9 cellular contexts compared by ENCODE assay signal in the genomic region with DNA sequence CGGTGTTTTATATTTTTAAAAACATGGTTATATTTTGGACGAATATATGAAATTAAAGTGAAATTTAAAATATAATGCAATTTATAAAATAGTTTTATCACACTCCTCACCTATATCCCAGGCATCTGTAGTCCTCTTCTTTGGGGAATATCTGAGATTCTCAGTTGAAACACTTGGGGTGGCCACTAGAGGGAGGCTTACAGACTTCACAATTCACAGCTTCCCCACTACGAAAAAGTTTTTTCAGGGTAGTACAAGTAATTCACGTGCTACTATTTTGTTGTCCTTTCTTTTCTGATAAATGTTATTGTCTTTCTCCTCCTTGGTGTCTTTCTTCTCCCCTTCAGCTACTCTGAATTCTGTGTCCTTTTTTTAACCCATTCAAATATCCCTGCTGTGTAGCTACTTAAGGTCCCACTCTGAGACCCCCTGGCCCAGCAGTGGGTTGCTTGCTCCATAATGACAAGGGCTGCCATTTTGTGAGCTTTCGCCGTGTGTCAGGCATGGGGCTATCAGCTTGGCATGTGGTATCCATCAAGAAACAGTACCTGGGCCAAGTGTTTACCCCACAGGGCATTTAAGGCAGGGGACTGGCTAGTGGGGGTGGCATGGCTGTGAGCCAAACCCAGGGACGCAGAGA. TPM values are rescaled to one million over a fixed set of nuclear protein-coding genes. Genes with fewer than 3 reads are reported as not detected.
DNase-seq lines count a peak whose midpoint lies in the region; ATAC-seq and TF ChIP-seq lines count a peak whose summit lies in the region.
"Had no signal": no experiment of that assay in that cellular context is flagged by ENCODE, and none has a peak within 500 bp of the region (broad histone marks: within the 10 kb centered on the region; RNA-seq: fewer than 3 reads in every experiment).

No MANE protein-coding gene starts in this region.

- H3K4me3 ChIP-seq in HL-60 (replicated peaks; ENCODE audit: insufficient read depth, low read length), result no peak overlapping the region

- ATAC-seq in WTC11, result peak; percentile 55; the same call in 1 of the 2 replicates
- peak; percentile 76 for ATAC-seq in left lobe of liver
- no peak for ATAC-seq in GM19395 (IDR thresholded peaks at IDR 0.05; ENCODE audit: unreplicated experiment)
- no peak for ATAC-seq in GM18517 (IDR thresholded peaks at IDR 0.05; ENCODE audit: unreplicated experiment)
- ATAC-seq in GM19467 (IDR thresholded peaks at IDR 0.05; ENCODE audit: unreplicated experiment), result no peak

- H3K4me3 Mint-ChIP-seq in CD14-positive monocyte (no peak overlapping the region), WTC11 (no peak overlapping the region)
- H3K4me3 Mint-ChIP-seq: activated naive CD8-positive, alpha-beta T cell treated with anti-CD3 and anti-CD28 coated beads, Interleukin-2, amount 10 ng/mL, durations not matched to agents 7 days and 5 days had no signal

- H3K27ac ChIP-seq in HL-60 (replicated peaks), result no peak overlapping the region

- no peaks in the 10 kb centered on the region for H3K36me3 Mint-ChIP-seq in CD14-positive monocyte
- H3K36me3 Mint-ChIP-seq in WTC11, result no peaks in the 10 kb centered on the region
- H3K36me3 Mint-ChIP-seq: activated naive CD8-positive, alpha-beta T cell treated with anti-CD3 and anti-CD28 coated beads, Interleukin-2, amount 10 ng/mL, durations not matched to agents 7 days and 5 days had no signal

- CTCF ChIA-PET in WTC11 (lab: Charles Lee), result interaction anchor here (0.6 to 3.2 kb wide), 20 partner anchors 9 to 223 kb away, joined by 3 to 43 read pairs (median 4); a partner anchor contains a TSS

- H3K27me3 Mint-ChIP-seq in CD14-positive monocyte (ENCODE audit: low read depth in 3 of 3), result peaks cover 7 to 10% (median 7%) of the 10 kb centered on the region in 3 donors
- peaks cover 18% of the 10 kb centered on the region for H3K27me3 Mint-ChIP-seq in WTC11 (ENCODE audit: low read depth)

- H3K9me3 Mint-ChIP-seq in CD14-positive monocyte (no peaks in the 10 kb centered on the region), WTC11 (no peaks in the 10 kb centered on the region)
- H3K9me3 Mint-ChIP-seq: activated naive CD8-positive, alpha-beta T cell treated with anti-CD3 and anti-CD28 coated beads, Interleukin-2, amount 10 ng/mL, durations not matched to agents 7 days and 5 days had no signal

- H3K27ac Mint-ChIP-seq in CD14-positive monocyte, result no peak overlapping the region
- H3K27ac Mint-ChIP-seq in WTC11, result no peak overlapping the region
- H3K27ac Mint-ChIP-seq: activated naive CD8-positive, alpha-beta T cell treated with anti-CD3 and anti-CD28 coated beads, Interleukin-2, amount 10 ng/mL, durations not matched to agents 7 days and 5 days had no signal

- POLR2A ChIA-PET in WTC11 (lab: Charles Lee), result no interaction called here

- DNase-seq in CD14-positive monocyte (ENCODE audit: low spot score) (no peak), HL-60 (ENCODE audit: low read depth in 1 of 2, low spot score in 1 of 2) (peak in 1 of 2 experiments; percentile 14), WTC11 (ENCODE audit: low spot score) (no peak), left lobe of liver (ENCODE audit: low spot score) (no peak), NCI-H2081 treated with DMSO at 0.1 percent for 48 hours (lab: John Stamatoyannopoulos, UW) (no peak)
- DNase-seq: activated naive CD8-positive, alpha-beta T cell treated with anti-CD3 and anti-CD28 coated beads, Interleukin-2, amount 10 ng/mL, durations not matched to agents 7 days and 5 days had no signal

- TF ChIP-seq CTCF in CD14-positive monocyte (IDR thresholded peaks at IDR 0.05) (peak; percentile 54), HL-60 (IDR thresholded peaks at IDR 0.05; ENCODE audit: insufficient read depth, low read length) (peak; percentile 56), WTC11 (IDR thresholded peaks at IDR 0.05) (peak; percentile 48)

- H3K27me3 ChIP-seq in HL-60 (ENCODE audit: insufficient read depth, poor library complexity, severe bottlenecking), result no peaks in the 10 kb centered on the region

- H3K4me1 Mint-ChIP-seq in CD14-positive monocyte (no peaks in the 10 kb centered on the region), WTC11 (peaks cover 4% of the 10 kb centered on the region)
- H3K4me1 Mint-ChIP-seq: activated naive CD8-positive, alpha-beta T cell treated with anti-CD3 and anti-CD28 coated beads, Interleukin-2, amount 10 ng/mL, durations not matched to agents 7 days and 5 days had no signal

- intact Hi-C loops in CD14-positive monocyte (cut with micrococcal nuclease), result no loop called here

TF ChIP-seq in WTC11, 78 proteins besides CTCF, POLR2A, EP300 and RAD21:
- TF ChIP-seq PRRX2 (CRISPR knock-in tag; IDR thresholded peaks at IDR 0.05), result no peak
- TF ChIP-seq, protein P1, sequence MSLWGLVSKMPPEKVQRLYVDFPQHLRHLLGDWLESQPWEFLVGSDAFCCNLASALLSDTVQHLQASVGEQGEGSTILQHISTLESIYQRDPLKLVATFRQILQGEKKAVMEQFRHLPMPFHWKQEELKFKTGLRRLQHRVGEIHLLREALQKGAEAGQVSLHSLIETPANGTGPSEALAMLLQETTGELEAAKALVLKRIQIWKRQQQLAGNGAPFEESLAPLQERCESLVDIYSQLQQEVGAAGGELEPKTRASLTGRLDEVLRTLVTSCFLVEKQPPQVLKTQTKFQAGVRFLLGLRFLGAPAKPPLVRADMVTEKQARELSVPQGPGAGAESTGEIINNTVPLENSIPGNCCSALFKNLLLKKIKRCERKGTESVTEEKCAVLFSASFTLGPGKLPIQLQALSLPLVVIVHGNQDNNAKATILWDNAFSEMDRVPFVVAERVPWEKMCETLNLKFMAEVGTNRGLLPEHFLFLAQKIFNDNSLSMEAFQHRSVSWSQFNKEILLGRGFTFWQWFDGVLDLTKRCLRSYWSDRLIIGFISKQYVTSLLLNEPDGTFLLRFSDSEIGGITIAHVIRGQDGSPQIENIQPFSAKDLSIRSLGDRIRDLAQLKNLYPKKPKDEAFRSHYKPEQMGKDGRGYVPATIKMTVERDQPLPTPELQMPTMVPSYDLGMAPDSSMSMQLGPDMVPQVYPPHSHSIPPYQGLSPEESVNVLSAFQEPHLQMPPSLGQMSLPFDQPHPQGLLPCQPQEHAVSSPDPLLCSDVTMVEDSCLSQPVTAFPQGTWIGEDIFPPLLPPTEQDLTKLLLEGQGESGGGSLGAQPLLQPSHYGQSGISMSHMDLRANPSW (CRISPR knock-in tag; conservative IDR thresholded peaks at IDR 0.05; ENCODE audit: low read depth), result no peak
- TF ChIP-seq, protein P2, sequence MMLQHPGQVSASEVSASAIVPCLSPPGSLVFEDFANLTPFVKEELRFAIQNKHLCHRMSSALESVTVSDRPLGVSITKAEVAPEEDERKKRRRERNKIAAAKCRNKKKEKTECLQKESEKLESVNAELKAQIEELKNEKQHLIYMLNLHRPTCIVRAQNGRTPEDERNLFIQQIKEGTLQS (CRISPR knock-in tag; conservative IDR thresholded peaks at IDR 0.05), result no peak

RNA-seq across cellular contexts. Expression of a gene that starts 43.6 kb away (rescaled TPM):
- polyA plus RNA-seq in CD14-positive monocyte, result under 1 TPM in 1 of 2 donors, not detected in 1; 0.11 TPM
- 0.23 to 0.30 TPM (median 0.28 TPM) in 3 replicates for total RNA-seq in WTC11 (2021)
- total RNA-seq in left lobe of liver, result 0.25 TPM
- total RNA-seq: activated naive CD8-positive, alpha-beta T cell treated with anti-CD3 and anti-CD28 coated beads, Interleukin-2, amount 10 ng/mL, durations not matched to agents 7 days and 5 days had no signal

Comparison
In these comparisons a context has a peak if more than half of its experiments do, and no peak if none do; other contexts are left out.
1. ATAC-seq: peak in WTC11 (single experiment) and left lobe of liver (single experiment); none in GM19395 (single experiment), GM18517 (single experiment) and GM19467 (single experiment).
2. Peak in every context shown above with its lines, with median percentiles within 50 percentile points of each other: CTCF ChIP-seq.